ENCODE assay signal across 8 cellular contexts in genomic region chr6:146028250-146028789, GRCh38. TPM values are rescaled to one million over a fixed set of nuclear protein-coding genes. Genes with fewer than 3 reads are reported as not detected.
DNase-seq lines count a peak whose midpoint lies in the region; TF ChIP-seq lines count a peak whose summit lies in the region.

No MANE protein-coding gene starts in this region.

- H3K27ac Mint-ChIP-seq in MCF 10A (ENCODE audit: low read depth, unreplicated experiment) (no peak overlapping the region), type B pancreatic cell (no peak overlapping the region)
- H3K27ac Mint-ChIP-seq in activated CD4-positive, alpha-beta T cell treated with anti-CD3 and anti-CD28 coated beads, Interleukin-2, amount 10 ng/mL, durations not matched to agents 24 days and 14 days = no peak overlapping the region

- no peaks in the 10 kb centered on the region for H3K9me3 Mint-ChIP-seq in MCF 10A (ENCODE audit: unreplicated experiment)
- H3K9me3 Mint-ChIP-seq in activated CD4-positive, alpha-beta T cell treated with anti-CD3 and anti-CD28 coated beads, Interleukin-2, amount 10 ng/mL, durations not matched to agents 24 days and 14 days = peaks cover 4% of the 10 kb centered on the region
- no peaks in the 10 kb centered on the region for H3K9me3 Mint-ChIP-seq in type B pancreatic cell

- no peak overlapping the region for H3K4me3 Mint-ChIP-seq in MCF 10A (ENCODE audit: unreplicated experiment)
- no peak overlapping the region for H3K4me3 Mint-ChIP-seq in activated CD4-positive, alpha-beta T cell treated with anti-CD3 and anti-CD28 coated beads, Interleukin-2, amount 10 ng/mL, durations not matched to agents 24 days and 14 days
- peak overlapping the region; percentile 73 for H3K4me3 Mint-ChIP-seq in type B pancreatic cell

- H3K27ac ChIP-seq in breast epithelium = no peak overlapping the region

- no peaks in the 10 kb centered on the region for H3K4me1 Mint-ChIP-seq in MCF 10A (ENCODE audit: insufficient read depth, unreplicated experiment)
- peaks cover 3% of the 10 kb centered on the region for H3K4me1 Mint-ChIP-seq in activated CD4-positive, alpha-beta T cell treated with anti-CD3 and anti-CD28 coated beads, Interleukin-2, amount 10 ng/mL, durations not matched to agents 24 days and 14 days
- H3K4me1 Mint-ChIP-seq in type B pancreatic cell (ENCODE audit: unreplicated experiment) = no peaks in the 10 kb centered on the region

- H3K4me3 ChIP-seq in breast epithelium = peak overlapping the region in 1 of 3 donors; percentile 30

- H3K36me3 ChIP-seq in breast epithelium = no peaks in the 10 kb centered on the region

- intact Hi-C loops in MCF 10A (cut with micrococcal nuclease) = no loop called here
- intact Hi-C loops in breast epithelium (cut with DNase I; ENCODE audit: low total_unique reads) = no loop called here
- intact Hi-C loops in activated CD4-positive, alpha-beta T cell treated with anti-CD3 and anti-CD28 coated beads, Interleukin-2, amount 10 ng/mL, durations not matched to agents 24 days and 14 days (cut with micrococcal nuclease) = no loop called here

- TF ChIP-seq POLR2A in breast epithelium (IDR thresholded peaks at IDR 0.05) (no peak), erythroblast (IDR thresholded peaks at IDR 0.05; ENCODE audit: low read length) (no peak)

- no TSS peak for BruUV-seq in MCF 10A (replicated peaks; lab: Mats Ljungman, UMichigan)

- DNase-seq in MCF 10A (ENCODE audit: unreplicated experiment) (peak; percentile 59), breast epithelium (ENCODE audit: low spot score in 2 of 2) (no peak), HK-2 (ENCODE audit: unreplicated experiment) (peak; percentile 69), erythroblast (lab: John Stamatoyannopoulos, UW) (peak; percentile 47 to 56), myocyte (ENCODE audit: low read depth) (peak; percentile 72), type B pancreatic cell (ENCODE audit: extremely low spot score, unreplicated experiment) (peak; percentile 82), NCI-H1436 treated with DMSO at 0.1 percent for 48 hours (lab: John Stamatoyannopoulos, UW) (no peak)
- DNase-seq in activated CD4-positive, alpha-beta T cell treated with anti-CD3 and anti-CD28 coated beads, Interleukin-2, amount 10 ng/mL, durations not matched to agents 24 days and 14 days = peak; percentile 84

- H3K27me3 Mint-ChIP-seq in MCF 10A (ENCODE audit: insufficient read depth, unreplicated experiment) (peaks cover 65% of the 10 kb centered on the region), type B pancreatic cell (peaks cover 66% of the 10 kb centered on the region)
- H3K27me3 Mint-ChIP-seq in activated CD4-positive, alpha-beta T cell treated with anti-CD3 and anti-CD28 coated beads, Interleukin-2, amount 10 ng/mL, durations not matched to agents 24 days and 14 days = peaks cover 30% of the 10 kb centered on the region

- H3K27me3 ChIP-seq in breast epithelium = peaks cover 2 to 39% of the 10 kb centered on the region in 2 donors

- CTCF ChIA-PET in MCF 10A (lab: Yijun Ruan, JAX) = interaction anchor here (0.6 to 1.0 kb wide), 2 partner anchors 10 to 12 kb away, joined by 3 read pairs; no protein-coding TSS in a partner anchor

- H3K9me3 ChIP-seq in breast epithelium = no peaks in the 10 kb centered on the region

- H3K4me1 ChIP-seq in breast epithelium = no peaks in the 10 kb centered on the region

- POLR2A ChIA-PET in MCF 10A (lab: Yijun Ruan, JAX) = interaction anchor here (0.6 to 1.0 kb wide), 2 partner anchors 9 to 159 kb away, joined by 3 to 5 read pairs; no protein-coding TSS in a partner anchor

- no peaks in the 10 kb centered on the region for H3K36me3 Mint-ChIP-seq in MCF 10A (ENCODE audit: insufficient read depth, unreplicated experiment)
- H3K36me3 Mint-ChIP-seq in activated CD4-positive, alpha-beta T cell treated with anti-CD3 and anti-CD28 coated beads, Interleukin-2, amount 10 ng/mL, durations not matched to agents 24 days and 14 days (ENCODE audit: low read depth) = peaks cover 1% of the 10 kb centered on the region
- H3K36me3 Mint-ChIP-seq in type B pancreatic cell = no peaks in the 10 kb centered on the region

- TF ChIP-seq CTCF in MCF 10A (IDR thresholded peaks at IDR 0.05; ENCODE audit: unreplicated experiment) (no peak), breast epithelium (IDR thresholded peaks at IDR 0.05) (no peak), type B pancreatic cell (conservative IDR thresholded peaks at IDR 0.05) (no peak)

RNA-seq across cellular contexts. Expression of gene GRM1, which starts 0.5 kb away (rescaled TPM):
- total RNA-seq in MCF 10A (2022) (not detected in 2 replicates), breast epithelium (under 1 TPM in 2 of 3 donors, not detected in 1; 0.15 to 0.16 TPM), myocyte (0.21 and 0.75 TPM in 2 replicates), type B pancreatic cell (ENCODE audit: low replicate concordance) (0.39 and 0.43 TPM in 2 replicates)
- not detected in 2 replicates for total RNA-seq in activated CD4-positive, alpha-beta T cell treated with anti-CD3 and anti-CD28 coated beads, Interleukin-2, amount 10 ng/mL, durations not matched to agents 24 days and 14 days
- 0.04 TPM for polyA plus RNA-seq in myocyte (2012)

Comparison
In these comparisons a context has a peak if more than half of its experiments do, and no peak if none do; other contexts are left out.
1. DNase-seq: peak in MCF 10A (single experiment), HK-2 (single experiment), activated CD4-positive, alpha-beta T cell treated with anti-CD3 and anti-CD28 coated beads, Interleukin-2, amount 10 ng/mL, durations not matched to agents 24 days and 14 days (single experiment), erythroblast (2 of 2), myocyte (single experiment) and type B pancreatic cell (single experiment); none in breast epithelium (0 of 2) and NCI-H1436 treated with DMSO at 0.1 percent for 48 hours (single experiment).